19 cellular contexts compared by ENCODE assay signal in genomic region chr1:36432616-36433015, GRCh38. TPM values are rescaled to one million over a fixed set of nuclear protein-coding genes. Genes with fewer than 3 reads are reported as not detected.
"Had no signal": no experiment of that assay in that cellular context is flagged by ENCODE, and none has a peak within 500 bp of the region (broad histone marks: within the 10 kb centered on the region; RNA-seq: fewer than 3 reads in every experiment).

No MANE protein-coding gene starts in this region.

- DNase-seq: activated CD4-positive, alpha-beta T cell treated with anti-CD3 and anti-CD28 coated beads for 4 hours; activated CD8-positive, alpha-beta T cell treated with anti-CD3 and anti-CD28 coated beads for 36 hours; activated gamma-delta T cell; activated T-cell treated with anti-CD3 and anti-CD28 coated beads, Interleukin-2, amount 50 U/mL, for 72 hours; effector CD8-positive, alpha-beta T cell; foreskin keratinocyte; heart right ventricle; left ventricle myocardium inferior; sigmoid colon; stimulated activated CD4-positive, alpha-beta T cell treated with anti-CD3 and anti-CD28 coated beads, Interleukin-1b, Interleukin-23, amount 100 ng/mL, for 48 hours; stimulated activated naive CD8-positive, alpha-beta T cell treated with anti-CD3 and anti-CD28 coated beads, Interleukin-15, amount 100 ng/mL, for 72 hours; T-helper 17 cell had no signal

- H3K4me1 Mint-ChIP-seq: neural crest cell; stimulated activated naive CD8-positive, alpha-beta T cell treated with anti-CD3 and anti-CD28 coated beads, Interleukin-15, amount 100 ng/mL, for 72 hours; WTC11 had no signal

- H3K27ac ChIP-seq: foreskin keratinocyte, left ventricle myocardium inferior, sigmoid colon, thoracic aorta, vagina had no signal

- H3K27ac Mint-ChIP-seq: activated CD8-positive, alpha-beta T cell treated with anti-CD3 and anti-CD28 coated beads for 36 hours; activated naive CD4-positive, alpha-beta T cell treated with anti-CD3 and anti-CD28 coated beads, Interleukin-2, amount 50 U/mL, for 72 hours; activated T-cell treated with anti-CD3 and anti-CD28 coated beads, Interleukin-2, amount 50 U/mL, for 72 hours; stimulated activated naive CD8-positive, alpha-beta T cell treated with anti-CD3 and anti-CD28 coated beads, Interleukin-15, amount 100 ng/mL, for 72 hours; T-helper 17 cell; WTC11 had no signal

- H3K9me3 Mint-ChIP-seq: activated CD8-positive, alpha-beta T cell treated with anti-CD3 and anti-CD28 coated beads for 36 hours; activated naive CD4-positive, alpha-beta T cell treated with anti-CD3 and anti-CD28 coated beads, Interleukin-2, amount 50 U/mL, for 72 hours; activated T-cell treated with anti-CD3 and anti-CD28 coated beads, Interleukin-2, amount 50 U/mL, for 72 hours; neural crest cell; stimulated activated naive CD8-positive, alpha-beta T cell treated with anti-CD3 and anti-CD28 coated beads, Interleukin-15, amount 100 ng/mL, for 72 hours; WTC11 had no signal

- H3K36me3 Mint-ChIP-seq: activated naive CD4-positive, alpha-beta T cell treated with anti-CD3 and anti-CD28 coated beads, Interleukin-2, amount 50 U/mL, for 72 hours; WTC11 had no signal

- H3K27me3 Mint-ChIP-seq: activated CD8-positive, alpha-beta T cell treated with anti-CD3 and anti-CD28 coated beads for 36 hours; stimulated activated naive CD8-positive, alpha-beta T cell treated with anti-CD3 and anti-CD28 coated beads, Interleukin-15, amount 100 ng/mL, for 72 hours had no signal

- H3K4me3 Mint-ChIP-seq: activated CD8-positive, alpha-beta T cell treated with anti-CD3 and anti-CD28 coated beads for 36 hours; activated T-cell treated with anti-CD3 and anti-CD28 coated beads, Interleukin-2, amount 50 U/mL, for 72 hours; neural crest cell; stimulated activated naive CD8-positive, alpha-beta T cell treated with anti-CD3 and anti-CD28 coated beads, Interleukin-15, amount 100 ng/mL, for 72 hours; T-helper 17 cell; WTC11 had no signal

RNA-seq across cellular contexts. Expression of gene CSF3R, which starts 50.1 kb away (rescaled TPM):
- total RNA-seq: activated CD8-positive, alpha-beta T cell treated with anti-CD3 and anti-CD28 coated beads for 36 hours; foreskin keratinocyte; neural crest cell; osteocyte; pulmonary artery endothelial cell had no signal
